In genomic region chr1:12409676-12410075, GRCh38 we compare ENCODE assay signal across 18 cellular contexts.
DNase-seq lines count a peak whose midpoint lies in the region; ATAC-seq and TF ChIP-seq lines count a peak whose summit lies in the region.
"Had no signal": no experiment of that assay in that cellular context is flagged by ENCODE, and none has a peak within 500 bp of the region (broad histone marks: within the 10 kb centered on the region; RNA-seq: fewer than 3 reads in every experiment).

No MANE protein-coding gene starts in this region.

- DNase-seq in left ventricle myocardium inferior (no peak), left cardiac atrium (no peak), esophagus squamous epithelium (lab: John Stamatoyannopoulos, UW) (no peak), uterus (peak; percentile 63 to 67), Kasumi-1 (lab: John Stamatoyannopoulos, UW) (no peak), T1000 (lab: John Stamatoyannopoulos, UW) (no peak)
- DNase-seq: activated gamma-delta T cell treated with Interleukin-2 at 50 U/mL for 16 hours; DMS53; effector memory CD4-positive, alpha-beta T cell; foreskin fibroblast; NCI-H1694; NCI-H345; T-helper 2 cell; upper lobe of right lung had no signal

- peak overlapping the region; percentile 42 for H3K4me2 ChIP-seq in parathyroid adenoma (ENCODE audit: low read length)

- intact Hi-C loops in left ventricle myocardium inferior (cut with micrococcal nuclease) = no loop called here
- intact Hi-C loops in left cardiac atrium (cut with DNase I) = loop anchor here (5.0 to 10.0 kb wide), 2 partner anchors 135 to 208 kb away; partner anchors contain the start of gene DHRS3 (in 1 of the 2)
- intact Hi-C loops in esophagus squamous epithelium (cut with DNase I) = no loop called here
- intact Hi-C loops in uterus (cut with DNase I; ENCODE audit: low total_unique reads) = loop anchor here (5.0 kb wide), 1 partner anchor 213 kb away; no protein-coding TSS in a partner anchor

- H3K4me3 ChIP-seq in left ventricle myocardium inferior = no peak overlapping the region
- H3K4me3 ChIP-seq in esophagus squamous epithelium = no peak overlapping the region
- H3K4me3 ChIP-seq in parathyroid adenoma (ENCODE audit: low read depth, low read length) = peak overlapping the region; percentile 23
- H3K4me3 ChIP-seq in uterus = no peak overlapping the region
- H3K4me3 ChIP-seq: cardiac muscle cell, lung, upper lobe of right lung had no signal

- no peaks in the 10 kb centered on the region for H3K27me3 ChIP-seq in left ventricle myocardium inferior (ENCODE audit: low read depth)
- H3K27me3 ChIP-seq in esophagus squamous epithelium = no peaks in the 10 kb centered on the region
- no peaks in the 10 kb centered on the region for H3K27me3 ChIP-seq in parathyroid adenoma (ENCODE audit: control insufficient read depth, insufficient read depth, low read length)
- no peaks in the 10 kb centered on the region for H3K27me3 ChIP-seq in uterus
- H3K27me3 ChIP-seq: cardiac muscle cell, upper lobe of right lung had no signal

- H3K36me3 ChIP-seq in left ventricle myocardium inferior (peaks cover 38% of the 10 kb centered on the region), esophagus squamous epithelium (peaks cover 0 to 38% (median 0%) of the 10 kb centered on the region in 3 donors), parathyroid adenoma (ENCODE audit: control insufficient read depth, insufficient read depth, low read length) (no peaks in the 10 kb centered on the region), uterus (no peaks in the 10 kb centered on the region)
- H3K36me3 ChIP-seq: cardiac muscle cell had no signal

- H3K4me1 ChIP-seq in left ventricle myocardium inferior (peaks cover 52% of the 10 kb centered on the region), esophagus squamous epithelium (peaks cover 15 to 70% (median 40%) of the 10 kb centered on the region in 3 donors), parathyroid adenoma (peaks cover 2% of the 10 kb centered on the region), uterus (peaks cover 5 to 15% of the 10 kb centered on the region in 2 donors)

- H2AFZ ChIP-seq in parathyroid adenoma = no peak overlapping the region

- no peak for TF ChIP-seq POLR2A in esophagus squamous epithelium (IDR thresholded peaks at IDR 0.05)
- TF ChIP-seq POLR2A in uterus (IDR thresholded peaks at IDR 0.05) = no peak

- no peak for ATAC-seq in left cardiac atrium
- ATAC-seq in GM21381 (IDR thresholded peaks at IDR 0.05; ENCODE audit: unreplicated experiment) = no peak
- ATAC-seq: upper lobe of right lung had no signal

- H3K79me2 ChIP-seq in parathyroid adenoma = no peaks in the 10 kb centered on the region

- H3K9me3 ChIP-seq in left ventricle myocardium inferior (replicated peaks) (no peaks in the 10 kb centered on the region), esophagus squamous epithelium (no peaks in the 10 kb centered on the region), parathyroid adenoma (ENCODE audit: control insufficient read depth, low read length) (no peaks in the 10 kb centered on the region), uterus (no peaks in the 10 kb centered on the region)
- H3K9me3 ChIP-seq: upper lobe of right lung had no signal

- TF ChIP-seq CTCF in left ventricle myocardium inferior (IDR thresholded peaks at IDR 0.05; ENCODE audit: borderline replicate concordance) = no peak
- no peak for TF ChIP-seq CTCF in esophagus squamous epithelium (IDR thresholded peaks at IDR 0.05)
- TF ChIP-seq CTCF in parathyroid adenoma (IDR thresholded peaks at IDR 0.05) = no peak
- no peak for TF ChIP-seq CTCF in uterus (IDR thresholded peaks at IDR 0.05)

- H3K27ac ChIP-seq in left ventricle myocardium inferior (replicated peaks) = peak overlapping the region; percentile 14
- peak overlapping the region; percentile 53 to 81 (median 71) for H3K27ac ChIP-seq in esophagus squamous epithelium
- H3K27ac ChIP-seq in parathyroid adenoma = peak overlapping the region; percentile 39
- H3K27ac ChIP-seq in uterus = peak overlapping the region; percentile 7 to 46
- H3K27ac ChIP-seq: upper lobe of right lung had no signal

- WGBS in esophagus squamous epithelium, 2 donors = 43 to 59% methylated on average over 2 of the region's 2 CpGs

- H3K9ac ChIP-seq in parathyroid adenoma = no peak overlapping the region

Comparison
In these comparisons a context has a peak if more than half of its experiments do, and no peak if none do; other contexts are left out.
1. intact Hi-C loops: an anchor here in left cardiac atrium (5.0 to 10.0 kb wide) and uterus (5.0 kb wide); none called in left ventricle myocardium inferior and esophagus squamous epithelium.
2. DNase-seq: peak in uterus (2 of 2); none in left ventricle myocardium inferior (single experiment), left cardiac atrium (single experiment), esophagus squamous epithelium (single experiment), Kasumi-1 (0 of 2) and T1000 (single experiment).
3. H3K27ac ChIP-seq: peak in every context shown above with its lines; median percentile 71 in esophagus squamous epithelium; 39 in parathyroid adenoma; 26 in uterus; 14 in left ventricle myocardium inferior.